ENCODE assay signal across 24 cellular contexts in genomic region chr3:69888040-69888945, GRCh38.
DNase-seq lines count a peak whose midpoint lies in the region; ATAC-seq and TF ChIP-seq lines count a peak whose summit lies in the region.
"Had no signal": no experiment of that assay in that cellular context is flagged by ENCODE, and none has a peak within 500 bp of the region (broad histone marks: within the 10 kb centered on the region; RNA-seq: fewer than 3 reads in every experiment).

No MANE protein-coding gene starts in this region.

- no peak overlapping the region for H3K14ac ChIP-seq in neuronal stem cell (ENCODE audit: low read length)

- H4K91ac ChIP-seq in neuronal stem cell (ENCODE audit: low read depth, low read length, poor library complexity), result no peak overlapping the region

- no peak for TF ChIP-seq EP300 in gastroesophageal sphincter (IDR thresholded peaks at IDR 0.05)

- ATAC-seq in gastroesophageal sphincter (no peak), HG02884 (IDR thresholded peaks at IDR 0.05; ENCODE audit: unreplicated experiment) (no peak)
- ATAC-seq: body of pancreas; K562; stimulated activated naive CD8-positive, alpha-beta T cell treated with anti-CD3 and anti-CD28 coated beads, Interleukin-15, amount 100 ng/mL, for 72 hours had no signal

- no peak overlapping the region for H3K4ac ChIP-seq in neuronal stem cell (ENCODE audit: low read length)

- H2AFZ ChIP-seq in neuronal stem cell (ENCODE audit: low read length), result no peak overlapping the region

- no peak overlapping the region for H3K18ac ChIP-seq in neuronal stem cell (ENCODE audit: low read length)

- no peak overlapping the region for H3K23ac ChIP-seq in neuronal stem cell (ENCODE audit: low read depth, low read length, poor library complexity)

- H3K4me3 ChIP-seq in gastroesophageal sphincter, result no peak overlapping the region
- H3K4me3 ChIP-seq in neuronal stem cell (ENCODE audit: low read length in 2 of 2), result no peak overlapping the region
- H3K4me3 ChIP-seq: body of pancreas, K562, SK-N-MC had no signal

- H3K27me3 ChIP-seq in gastroesophageal sphincter (no peaks in the 10 kb centered on the region), neuronal stem cell (ENCODE audit: control insufficient read depth in 3 of 3, insufficient read depth in 3 of 3, low read depth in 1 of 3, low read length in 3 of 3) (no peaks in the 10 kb centered on the region)
- H3K27me3 ChIP-seq: body of pancreas had no signal

- POLR2A ChIA-PET in RWPE1 (lab: Yijun Ruan, JAX; ENCODE audit: low non-redundant PET), result no interaction called here

- CTCF ChIA-PET in RWPE1 (lab: Yijun Ruan, JAX), result interaction anchor here (0.7 kb wide), 1 partner anchor 507 kb away, joined by 5 read pairs; no protein-coding TSS in a partner anchor

- no peaks in the 10 kb centered on the region for H3K79me1 ChIP-seq in neuronal stem cell (ENCODE audit: low read depth, low read length)

- TF ChIP-seq POLR2A in gastroesophageal sphincter (IDR thresholded peaks at IDR 0.05), result no peak

- H3K27ac ChIP-seq in gastroesophageal sphincter (peak overlapping the region; percentile 5 to 47 (median 22)), neuronal stem cell (replicated peaks; ENCODE audit: low read length) (peak overlapping the region; percentile 72), RWPE1 (no peak overlapping the region)
- H3K27ac ChIP-seq: body of pancreas, SK-N-MC had no signal

- H3K36me3 ChIP-seq in gastroesophageal sphincter (peaks cover 0 to 9% of the 10 kb centered on the region in 2 donors), neuronal stem cell (replicated peaks in 1 of 2; ENCODE audit: control insufficient read depth in 2 of 2, insufficient read depth in 2 of 2, low read length in 2 of 2) (no peaks in the 10 kb centered on the region)

- H2BK12ac ChIP-seq in neuronal stem cell (ENCODE audit: low read length), result no peak overlapping the region

- H3K4me1 ChIP-seq in gastroesophageal sphincter (peaks cover 0 to 49% (median 0%) of the 10 kb centered on the region in 3 donors), neuronal stem cell (ENCODE audit: control insufficient read depth in 2 of 2, insufficient read depth in 1 of 2, low read depth in 1 of 2, low read length in 2 of 2) (peaks cover 0 to 10% of the 10 kb centered on the region in 2 donors)

- no peak overlapping the region for H3K9ac ChIP-seq in neuronal stem cell (ENCODE audit: low read depth, low read length, poor library complexity)

- H2BK5ac ChIP-seq in neuronal stem cell (ENCODE audit: low read length), result no peak overlapping the region

- H2AK5ac ChIP-seq in neuronal stem cell (ENCODE audit: low read depth, low read length), result no peak overlapping the region

- H4K8ac ChIP-seq in neuronal stem cell (ENCODE audit: low read depth, low read length), result no peak overlapping the region

- no peak overlapping the region for H2BK120ac ChIP-seq in neuronal stem cell (ENCODE audit: low read depth, low read length)

- DNase-seq in Ammon's horn (ENCODE audit: low spot score) (peak; percentile 67), SK-MEL-5 (ENCODE audit: low read depth, low spot score) (peak; percentile 39), neuronal stem cell (ENCODE audit: low spot score) (peak; percentile 33), DMS114 treated with DMSO at 0.1 percent for 48 hours (lab: John Stamatoyannopoulos, UW; ENCODE audit: unreplicated experiment) (no peak), RWPE1 (ENCODE audit: low spot score) (no peak)
- DNase-seq in activated CD4-positive, alpha-beta T cell treated with anti-CD3 and anti-CD28 coated beads, Interleukin-2, amount 50 U/mL, for 4 hours, result no peak
- DNase-seq: activated CD4-positive, alpha-beta T cell treated with anti-CD3 and anti-CD28 coated beads for 4 hours; activated CD8-positive, alpha-beta memory T cell treated with anti-CD3 and anti-CD28 coated beads for 24 hours; activated effector memory CD4-positive, alpha-beta T cell treated with anti-CD3 and anti-CD28 coated beads, Interleukin-2, amount 50 U/mL, for 16 hours; activated naive CD8-positive, alpha-beta T cell treated with anti-CD3 and anti-CD28 coated beads, Interleukin-2, amount 10 ng/mL, durations not matched to agents 7 days and 5 days; activated T-cell treated with anti-CD3 and anti-CD28 coated beads, Interleukin-2, amount 50 U/mL, for 1 hour; body of pancreas; CD4-positive, alpha-beta T cell; H7; NCI-H1092 treated with DMSO at 0.1 percent for 48 hours; NCI-H187 treated with DMSO at 0.1 percent for 48 hours; NCI-H226; small intestine; stimulated activated naive CD8-positive, alpha-beta T cell treated with anti-CD3 and anti-CD28 coated beads, Interleukin-15, amount 100 ng/mL, for 72 hours; trophoblast cell had no signal

- H3K9me3 ChIP-seq in gastroesophageal sphincter, result no peaks in the 10 kb centered on the region
- no peaks in the 10 kb centered on the region for H3K9me3 ChIP-seq in neuronal stem cell (replicated peaks in 1 of 2; ENCODE audit: control insufficient read depth in 2 of 2, insufficient read depth in 1 of 2, low read depth in 1 of 2, low read length in 2 of 2)
- H3K9me3 ChIP-seq: body of pancreas had no signal

- in situ Hi-C loops in SK-MEL-5 (cut with HindIII; ENCODE audit: low pct_unique_long_range_greater_than_20kb, low sequenced_read_pairs), result no loop called here

- no peak overlapping the region for H2BK15ac ChIP-seq in neuronal stem cell (ENCODE audit: low read length)

- TF ChIP-seq CTCF in gastroesophageal sphincter (IDR thresholded peaks at IDR 0.05), result no peak
- no peak for TF ChIP-seq CTCF in RWPE1 (conservative IDR thresholded peaks at IDR 0.05; ENCODE audit: low read depth)

- 59 to 64% methylated on average over 12 to 13 of the region's 13 CpGs for WGBS in gastroesophageal sphincter (ENCODE audit: low coverage in 1 of 2), 2 donors
- no CpG with 5 or more reads among the region's 13 CpGs for WGBS in neuronal stem cell (ENCODE audit: extremely low coverage in 2 of 2, insufficient read length in 2 of 2, insufficient replicate concordance in 1 of 2), 2 donors

- H3K4me2 ChIP-seq in neuronal stem cell (ENCODE audit: insufficient read depth, low read length, poor library complexity, severe bottlenecking), result no peak overlapping the region

Comparison
In these comparisons a context has a peak if more than half of its experiments do, and no peak if none do; other contexts are left out.
1. DNase-seq: peak in Ammon's horn (single experiment), SK-MEL-5 (single experiment) and neuronal stem cell (single experiment); none in activated CD4-positive, alpha-beta T cell treated with anti-CD3 and anti-CD28 coated beads, Interleukin-2, amount 50 U/mL, for 4 hours (0 of 2), DMS114 treated with DMSO at 0.1 percent for 48 hours (single experiment) and RWPE1 (single experiment).